Comparison of ENCODE assay signal across 8 cellular contexts in the genomic region with DNA sequence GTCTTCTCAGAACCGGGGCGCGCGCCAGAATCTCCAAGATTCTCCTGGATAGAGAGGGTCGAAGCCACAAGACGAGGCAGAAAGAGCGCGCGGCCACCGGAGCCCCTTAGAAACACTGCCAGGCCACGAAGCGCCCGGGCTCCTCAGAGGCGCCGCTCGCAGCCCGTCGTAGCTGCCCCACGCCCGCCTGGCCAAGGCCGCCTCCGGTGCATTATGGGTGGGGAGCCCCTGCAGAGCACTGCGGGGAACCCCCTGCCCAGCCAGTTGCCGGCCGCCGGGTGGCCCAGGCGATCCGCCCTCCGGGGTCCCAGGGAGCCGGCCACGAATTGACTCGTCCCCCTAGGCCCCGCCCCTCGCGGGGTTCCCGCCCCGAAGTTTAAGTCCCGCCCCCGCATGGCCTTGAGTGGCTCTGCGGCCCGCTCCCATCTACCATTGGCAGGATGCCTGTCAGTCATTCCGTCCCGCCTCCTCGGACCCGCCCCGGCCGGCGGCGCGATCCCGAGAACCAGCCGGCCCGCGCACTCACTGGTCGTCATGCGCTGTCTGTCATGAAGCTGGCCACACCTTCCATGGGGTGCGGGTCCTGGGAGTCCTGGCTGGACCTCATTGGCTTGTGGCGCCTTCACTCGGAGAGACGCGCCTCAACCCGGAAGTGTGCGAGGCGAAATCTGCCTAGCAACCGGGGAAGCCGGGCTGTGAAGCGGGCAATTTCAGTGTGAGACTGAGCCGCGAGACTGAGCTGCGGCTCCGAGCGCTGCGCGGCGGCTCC.
DNase-seq lines count a peak whose midpoint lies in the region; ATAC-seq lines count a peak whose summit lies in the region.

No MANE protein-coding gene starts in this region.

- ATAC-seq in GM19043 (IDR thresholded peaks at IDR 0.05; ENCODE audit: low read depth, unreplicated experiment) (peak; percentile 87), HG03354 (IDR thresholded peaks at IDR 0.05; ENCODE audit: poor library complexity, severe bottlenecking, unreplicated experiment) (peak; percentile 91)
- peak; percentile 92 to 93 for ATAC-seq in activated CD4-positive, CD25-positive, alpha-beta regulatory T cell treated with anti-CD3 and anti-CD28 coated beads, Interleukin-2, amount 50 U/mL, for 24 hours

- DNase-seq in AML-193 (lab: John Stamatoyannopoulos, UW), result peak; percentile 97
- DNase-seq in NCI-H446 (lab: John Stamatoyannopoulos, UW), result peak; percentile 99 to 100
- DNase-seq in cerebellar cortex (ENCODE audit: low spot score), result peak; percentile 100
- peak; percentile 100 for DNase-seq in islet precursor cell
- DNase-seq in stimulated activated CD4-positive, alpha-beta T cell treated with anti-CD3 and anti-CD28 coated beads, Interleukin-12 subunit alpha, Interleukin-12 subunit beta, amount 100 ng/mL, for 4 hours, result peak; percentile 99

Comparison
In these comparisons a context has a peak if more than half of its experiments do, and no peak if none do; other contexts are left out.
1. Peak in every context shown above with its lines: DNase-seq and ATAC-seq.